Comparison of ENCODE assay signal across 22 cellular contexts in genomic region chr5:180137401-180138213, GRCh38.
DNase-seq lines count a peak whose midpoint lies in the region; ATAC-seq and TF ChIP-seq lines count a peak whose summit lies in the region.
"Had no signal": no experiment of that assay in that cellular context is flagged by ENCODE, and none has a peak within 500 bp of the region (broad histone marks: within the 10 kb centered on the region; RNA-seq: fewer than 3 reads in every experiment).

No MANE protein-coding gene starts in this region.

- intact Hi-C loops in left ventricle myocardium superior (cut with micrococcal nuclease) (no loop called here), left ventricle myocardium inferior (cut with micrococcal nuclease) (no loop called here), left colon (cut with DNase I, micrococcal nuclease) (no loop called here)

- DNase-seq in left ventricle myocardium superior (peak; percentile 16), left ventricle myocardium inferior (no peak), right atrium auricular region (ENCODE audit: low spot score) (peak; percentile 51), osteoblast (ENCODE audit: insufficient read length, low spot score, missing footprints) (peak; percentile 70), dedifferentiated amniotic fluid mesenchymal stem cell (ENCODE audit: extremely low spot score) (no peak), tibial nerve (ENCODE audit: low spot score in 2 of 2) (no peak), foreskin melanocyte (no peak), left colon (no peak)
- DNase-seq: C1 segment of cervical spinal cord; EL; immature natural killer cell; NCI-H1048; NCI-H1694 treated with DMSO at 0.1 percent for 48 hours; NCI-H2171 treated with DMSO at 0.1 percent for 48 hours; NCI-H526; stimulated activated CD4-positive, alpha-beta T cell treated with anti-CD3 and anti-CD28 coated beads, Interleukin-4, amount 100 ng/mL, for 1 hour had no signal

- H3K4me2 ChIP-seq in osteoblast (ENCODE audit: insufficient read depth, low read length) = no peak overlapping the region

- no peak overlapping the region for H2AFZ ChIP-seq in osteoblast (ENCODE audit: low read length)

- no peaks in the 10 kb centered on the region for H3K79me2 ChIP-seq in osteoblast (ENCODE audit: insufficient read depth, low read length)

- no peaks in the 10 kb centered on the region for H3K36me3 ChIP-seq in left ventricle myocardium inferior
- no peaks in the 10 kb centered on the region for H3K36me3 ChIP-seq in right atrium auricular region
- no peaks in the 10 kb centered on the region for H3K36me3 ChIP-seq in osteoblast (ENCODE audit: insufficient read depth, low read length)
- H3K36me3 ChIP-seq in tibial nerve = no peaks in the 10 kb centered on the region
- H3K36me3 ChIP-seq: cardiac muscle cell, thoracic aorta had no signal

- H3K4me1 ChIP-seq in left ventricle myocardium inferior (no peaks in the 10 kb centered on the region), right atrium auricular region (no peaks in the 10 kb centered on the region), osteoblast (ENCODE audit: insufficient read depth, low read length) (peaks cover 11% of the 10 kb centered on the region), tibial nerve (peaks cover 0 to 29% (median 4%) of the 10 kb centered on the region in 4 donors)

- H3K27ac ChIP-seq in left ventricle myocardium inferior (replicated peaks) (no peak overlapping the region), right atrium auricular region (no peak overlapping the region), osteoblast (ENCODE audit: low read depth, low read length) (no peak overlapping the region), tibial nerve (no peak overlapping the region)
- H3K27ac ChIP-seq: cardiac muscle cell, thoracic aorta had no signal

- no peak for TF ChIP-seq POLR2A in tibial nerve (IDR thresholded peaks at IDR 0.05)

- 90 to 92% methylated on average over 21 to 24 of the region's 24 CpGs for WGBS in tibial nerve, 2 donors

- H4K20me1 ChIP-seq in osteoblast (ENCODE audit: insufficient read depth, low read length) = no peaks in the 10 kb centered on the region

- TF ChIP-seq CTCF in left ventricle myocardium inferior (IDR thresholded peaks at IDR 0.05; ENCODE audit: borderline replicate concordance) (no peak), right atrium auricular region (IDR thresholded peaks at IDR 0.05) (no peak), osteoblast (IDR thresholded peaks at IDR 0.05; ENCODE audit: extremely low read depth, low read depth, low read length) (no peak), tibial nerve (IDR thresholded peaks at IDR 0.05) (no peak)

- H3K4me3 ChIP-seq in left ventricle myocardium inferior (no peak overlapping the region), right atrium auricular region (no peak overlapping the region), osteoblast (ENCODE audit: insufficient read depth, low read length) (no peak overlapping the region), tibial nerve (no peak overlapping the region)
- H3K4me3 ChIP-seq: cardiac muscle cell, dorsolateral prefrontal cortex, lung, thoracic aorta had no signal

- no peak for TF ChIP-seq EP300 in tibial nerve (IDR thresholded peaks at IDR 0.05)

- H3K27me3 ChIP-seq in left ventricle myocardium inferior (ENCODE audit: low read depth) (peaks cover 75% of the 10 kb centered on the region), right atrium auricular region (no peaks in the 10 kb centered on the region), osteoblast (ENCODE audit: insufficient read depth, low read length) (peaks cover 8% of the 10 kb centered on the region), tibial nerve (no peaks in the 10 kb centered on the region)
- H3K27me3 ChIP-seq: cardiac muscle cell, dorsolateral prefrontal cortex had no signal

- ATAC-seq in left ventricle myocardium superior (no peak), left colon (no peak)
- ATAC-seq: HepG2; stimulated activated memory B cell treated with anti-CD40 and anti-IgM and Interleukin-4, amounts not matched to agents 10 μg/mL and 1 μg/mL and 100 μg/mL, for 72 hours had no signal

- H3K9me3 ChIP-seq in left ventricle myocardium inferior (replicated peaks) (no peaks in the 10 kb centered on the region), right atrium auricular region (no peaks in the 10 kb centered on the region), osteoblast (ENCODE audit: low read depth, low read length) (no peaks in the 10 kb centered on the region), tibial nerve (no peaks in the 10 kb centered on the region)
- H3K9me3 ChIP-seq: thoracic aorta had no signal

Comparison
In these comparisons a context has a peak if more than half of its experiments do, and no peak if none do; other contexts are left out.
1. DNase-seq: peak in left ventricle myocardium superior (single experiment), right atrium auricular region (single experiment) and osteoblast (single experiment); none in left ventricle myocardium inferior (single experiment), dedifferentiated amniotic fluid mesenchymal stem cell (single experiment), tibial nerve (0 of 2), foreskin melanocyte (single experiment) and left colon (0 of 2).